Comparison of ENCODE assay signal across 8 cellular contexts in the genomic region with DNA sequence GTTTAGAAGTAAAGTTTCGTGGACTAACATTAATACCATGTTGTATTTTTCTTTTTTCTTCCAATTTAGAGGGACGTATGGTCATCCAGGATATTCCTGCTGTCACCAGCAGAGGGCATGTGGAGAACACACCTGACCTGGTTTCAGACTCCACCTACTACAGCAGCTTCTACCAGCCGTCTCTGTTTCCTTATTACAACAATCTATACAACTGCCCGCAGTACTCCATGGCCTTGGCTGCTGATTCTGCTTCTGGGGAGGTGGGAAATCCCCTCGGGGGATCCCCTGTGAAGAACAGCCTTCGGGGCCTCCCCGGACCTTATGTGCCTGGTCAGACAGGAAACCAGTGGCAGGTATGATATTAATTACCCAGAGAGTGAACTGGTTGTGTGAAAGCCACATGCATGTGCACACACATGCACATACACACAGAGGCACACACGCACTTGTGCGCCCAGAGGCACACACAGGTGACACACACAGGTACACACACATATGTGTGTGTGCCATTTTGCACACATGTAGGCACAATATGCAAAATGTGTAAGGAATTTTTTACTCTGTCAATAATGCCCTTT. TPM values are rescaled to one million over a fixed set of nuclear protein-coding genes. Genes with fewer than 3 reads are reported as not detected.
DNase-seq lines count a peak whose midpoint lies in the region; ATAC-seq and TF ChIP-seq lines count a peak whose summit lies in the region.

No MANE protein-coding gene starts in this region.

- H3K27me3 Mint-ChIP-seq in CD8-positive, alpha-beta memory T cell: peaks cover 5 to 9% of the 10 kb centered on the region in 2 donors
- peaks cover 7% of the 10 kb centered on the region for H3K27me3 Mint-ChIP-seq in endothelial cell (ENCODE audit: unreplicated experiment)

- no peak overlapping the region for H3K27ac ChIP-seq in CD8-positive, alpha-beta memory T cell (ENCODE audit: low read depth, low read length)

- POLR2A ChIA-PET in CD8-positive, alpha-beta memory T cell (lab: Charles Lee): no interaction called here

- peak in 4 of 5 donors; percentile 6 to 50 (median 36) for DNase-seq in CD8-positive, alpha-beta memory T cell
- peak; percentile 36 to 81 for DNase-seq in NCI-H526 (lab: John Stamatoyannopoulos, UW)
- peak; percentile 34 for DNase-seq in activated CD4-positive, alpha-beta T cell treated with anti-CD3 and anti-CD28 coated beads, Interleukin-2, amount 50 U/mL, for 1 hour
- DNase-seq in endothelial cell (ENCODE audit: low spot score): peak; percentile 50
- peak; percentile 56 for DNase-seq in myocyte (ENCODE audit: low read depth)
- DNase-seq in stimulated activated naive CD8-positive, alpha-beta T cell treated with anti-CD3 and anti-CD28 coated beads, Interleukin-15, Interleukin-2, amounts not matched to agents 100 U/mL and 50 U/mL, for 24 hours: peak; percentile 70

- no peaks in the 10 kb centered on the region for H3K9me3 ChIP-seq in CD8-positive, alpha-beta memory T cell (ENCODE audit: low read length)

- no peaks in the 10 kb centered on the region for H3K36me3 Mint-ChIP-seq in CD8-positive, alpha-beta memory T cell
- peaks cover 4% of the 10 kb centered on the region for H3K36me3 Mint-ChIP-seq in endothelial cell (ENCODE audit: low read depth, unreplicated experiment)

- H3K4me1 Mint-ChIP-seq in CD8-positive, alpha-beta memory T cell: peaks cover 7 to 16% (median 9%) of the 10 kb centered on the region in 3 donors
- H3K4me1 Mint-ChIP-seq in endothelial cell (ENCODE audit: unreplicated experiment): peaks cover 4% of the 10 kb centered on the region

- H3K4me3 Mint-ChIP-seq in CD8-positive, alpha-beta memory T cell: peak overlapping the region in 6 of 7 donors; percentile 1 to 56 (median 36)
- no peak overlapping the region for H3K4me3 Mint-ChIP-seq in endothelial cell (ENCODE audit: unreplicated experiment)

- H3K9me3 Mint-ChIP-seq in CD8-positive, alpha-beta memory T cell: no peaks in the 10 kb centered on the region
- no peaks in the 10 kb centered on the region for H3K9me3 Mint-ChIP-seq in endothelial cell (ENCODE audit: unreplicated experiment)

- H3K36me3 ChIP-seq in CD8-positive, alpha-beta memory T cell (ENCODE audit: insufficient read depth, low read length): no peaks in the 10 kb centered on the region

- H3K4me1 ChIP-seq in CD8-positive, alpha-beta memory T cell (ENCODE audit: insufficient read depth, low read length): no peaks in the 10 kb centered on the region

- peak overlapping the region in 4 of 8 donors; percentile 2 to 60 (median 50) for H3K27ac Mint-ChIP-seq in CD8-positive, alpha-beta memory T cell
- H3K27ac Mint-ChIP-seq in endothelial cell (ENCODE audit: unreplicated experiment): no peak overlapping the region

- no peaks in the 10 kb centered on the region for H3K27me3 ChIP-seq in CD8-positive, alpha-beta memory T cell (ENCODE audit: insufficient read depth, low read length, poor library complexity, severe bottlenecking)

- peak; percentile 91 for TF ChIP-seq CTCF in endothelial cell (IDR thresholded peaks at IDR 0.05; ENCODE audit: unreplicated experiment)

- peak; percentile 99 for ATAC-seq in GM19351 (IDR thresholded peaks at IDR 0.05; ENCODE audit: unreplicated experiment)
- ATAC-seq in HG03354 (IDR thresholded peaks at IDR 0.05; ENCODE audit: poor library complexity, severe bottlenecking, unreplicated experiment): peak; percentile 97
- ATAC-seq in stimulated activated naive CD8-positive, alpha-beta T cell treated with anti-CD3 and anti-CD28 coated beads, Interleukin-15, Interleukin-2, amounts not matched to agents 100 U/mL and 50 U/mL, for 24 hours: peak; percentile 99

- H3K4me3 ChIP-seq in CD8-positive, alpha-beta memory T cell (ENCODE audit: low read length): no peak overlapping the region

- CTCF ChIA-PET in CD8-positive, alpha-beta memory T cell (lab: Charles Lee): interaction anchor here (0.9 to 1.6 kb wide), 4 partner anchors 14 to 116 kb away, joined by 3 to 4 read pairs (median 3); no protein-coding TSS in a partner anchor

RNA-seq across cellular contexts. Expression of gene DMRT1, which starts 52.4 kb away (rescaled TPM):
- total RNA-seq in CD8-positive, alpha-beta memory T cell: not detected
- polyA plus RNA-seq in CD8-positive, alpha-beta memory T cell: not detected
- total RNA-seq in endothelial cell (ENCODE audit: unreplicated experiment) (not detected), myocyte (not detected in 2 replicates)
- polyA plus RNA-seq in myocyte (2012): not detected
